Comparison of ENCODE assay signal across 8 cellular contexts in the genomic region with DNA sequence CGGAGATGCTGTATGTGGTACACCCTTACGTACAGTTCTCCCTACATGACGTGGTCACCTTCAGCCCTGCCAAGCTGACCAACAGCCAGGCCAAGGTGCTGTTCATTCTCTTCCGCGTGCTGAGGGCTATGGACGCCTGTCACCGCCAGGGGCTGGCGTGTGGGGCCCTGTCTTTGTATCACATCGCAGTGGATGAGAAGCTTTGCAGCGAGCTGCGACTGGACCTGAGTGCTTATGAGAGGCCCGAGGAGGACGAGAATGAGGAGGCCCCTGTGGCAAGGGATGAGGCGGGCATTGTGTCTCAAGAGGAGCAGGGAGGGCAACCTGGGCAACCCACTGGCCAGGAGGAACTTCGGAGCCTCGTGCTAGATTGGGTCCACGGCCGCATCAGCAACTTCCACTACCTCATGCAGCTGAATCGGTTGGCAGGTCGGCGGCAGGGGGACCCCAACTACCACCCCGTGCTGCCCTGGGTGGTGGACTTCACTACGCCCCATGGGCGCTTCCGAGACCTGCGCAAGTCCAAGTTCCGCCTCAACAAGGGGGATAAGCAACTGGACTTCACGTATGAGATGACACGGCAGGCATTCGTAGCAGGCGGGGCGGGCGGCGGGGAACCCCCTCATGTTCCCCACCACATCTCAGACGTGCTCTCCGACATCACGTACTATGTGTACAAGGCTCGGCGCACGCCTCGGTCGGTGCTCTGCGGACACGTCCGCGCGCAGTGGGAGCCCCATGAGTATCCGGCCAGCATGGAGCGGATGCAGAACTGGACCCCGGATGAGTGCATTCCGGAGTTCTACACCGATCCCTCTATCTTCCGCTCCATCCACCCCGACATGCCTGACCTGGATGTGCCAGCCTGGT. TPM values are rescaled to one million over a fixed set of nuclear protein-coding genes. Genes with fewer than 3 reads are reported as not detected.
DNase-seq lines count a peak whose midpoint lies in the region; ATAC-seq, FAIRE-seq and TF ChIP-seq lines count a peak whose summit lies in the region.

No MANE protein-coding gene starts in this region.

- H3K4me3 Mint-ChIP-seq in activated CD4-positive, alpha-beta T cell treated with anti-CD3 and anti-CD28 coated beads, Interleukin-2, amount 10 ng/mL, durations not matched to agents 24 days and 14 days = peak overlapping the region; percentile 82
- H3K4me3 Mint-ChIP-seq in activated T-helper 17 cell treated with anti-CD3 and anti-CD28 coated beads, Interleukin-2, amount 50 U/mL, for 72 hours = peak overlapping the region; percentile 68
- peak overlapping the region; percentile 81 to 85 for H3K4me3 Mint-ChIP-seq in stimulated activated naive B cell treated with anti-CD40 and anti-IgM and Interleukin-4, amounts not matched to agents 10 μg/mL and 1 μg/mL and 100 μg/mL, for 72 hours

- peaks cover 24% of the 10 kb centered on the region for H3K4me1 Mint-ChIP-seq in activated CD4-positive, alpha-beta T cell treated with anti-CD3 and anti-CD28 coated beads, Interleukin-2, amount 10 ng/mL, durations not matched to agents 24 days and 14 days
- peaks cover 13% of the 10 kb centered on the region for H3K4me1 Mint-ChIP-seq in activated T-helper 17 cell treated with anti-CD3 and anti-CD28 coated beads, Interleukin-2, amount 50 U/mL, for 72 hours
- H3K4me1 Mint-ChIP-seq in stimulated activated naive B cell treated with anti-CD40 and anti-IgM and Interleukin-4, amounts not matched to agents 10 μg/mL and 1 μg/mL and 100 μg/mL, for 72 hours = peaks cover 25 to 49% of the 10 kb centered on the region in 2 donors

- no peak overlapping the region for H3K9ac ChIP-seq in kidney (ENCODE audit: low read length in 2 of 2)

- H3K9me3 Mint-ChIP-seq in activated CD4-positive, alpha-beta T cell treated with anti-CD3 and anti-CD28 coated beads, Interleukin-2, amount 10 ng/mL, durations not matched to agents 24 days and 14 days = no peaks in the 10 kb centered on the region
- H3K9me3 Mint-ChIP-seq in activated T-helper 17 cell treated with anti-CD3 and anti-CD28 coated beads, Interleukin-2, amount 50 U/mL, for 72 hours = no peaks in the 10 kb centered on the region
- H3K9me3 Mint-ChIP-seq in stimulated activated naive B cell treated with anti-CD40 and anti-IgM and Interleukin-4, amounts not matched to agents 10 μg/mL and 1 μg/mL and 100 μg/mL, for 72 hours = no peaks in the 10 kb centered on the region

- H3K27ac ChIP-seq in kidney (ENCODE audit: low read depth in 2 of 2, low read length in 2 of 2) = no peak overlapping the region

- TF ChIP-seq CTCF in kidney (IDR thresholded peaks at IDR 0.05; ENCODE audit: borderline replicate concordance, extremely low read depth, insufficient read depth) = no peak

- intact Hi-C loops in activated CD4-positive, alpha-beta T cell treated with anti-CD3 and anti-CD28 coated beads, Interleukin-2, amount 10 ng/mL, durations not matched to agents 24 days and 14 days (cut with micrococcal nuclease) = no loop called here
- intact Hi-C loops in kidney (cut with DNase I) = loop anchor here (10.0 kb wide), 1 partner anchor 49 kb away; no protein-coding TSS in a partner anchor

- H3K4me3 ChIP-seq in kidney (ENCODE audit: low read length in 2 of 2) = peak overlapping the region; percentile 56 to 58

- H3K4me1 ChIP-seq in kidney (ENCODE audit: control insufficient read depth in 1 of 2, insufficient read depth in 1 of 2, low read depth in 1 of 2, low read length in 2 of 2) = peaks cover 0 to 29% of the 10 kb centered on the region in 2 donors

- no peak for ATAC-seq in activated T-helper 17 cell treated with anti-CD3 and anti-CD28 coated beads, Interleukin-2, amount 50 U/mL, for 72 hours (replicated peaks)
- no peak for ATAC-seq in stimulated activated naive B cell treated with anti-CD40 and anti-IgM and Interleukin-4, amounts not matched to agents 10 μg/mL and 1 μg/mL and 100 μg/mL, for 72 hours (replicated peaks)
- ATAC-seq in HG03045 (IDR thresholded peaks at IDR 0.05; ENCODE audit: unreplicated experiment) (no peak), GM21576 (IDR thresholded peaks at IDR 0.05; ENCODE audit: unreplicated experiment) (no peak)

- H3K9me3 ChIP-seq in kidney (ENCODE audit: control insufficient read depth in 1 of 2, low read length in 2 of 2) = no peaks in the 10 kb centered on the region

- H3K27ac Mint-ChIP-seq in activated CD4-positive, alpha-beta T cell treated with anti-CD3 and anti-CD28 coated beads, Interleukin-2, amount 10 ng/mL, durations not matched to agents 24 days and 14 days = peak overlapping the region; percentile 37
- H3K27ac Mint-ChIP-seq in activated T-helper 17 cell treated with anti-CD3 and anti-CD28 coated beads, Interleukin-2, amount 50 U/mL, for 72 hours = peak overlapping the region; percentile 74
- H3K27ac Mint-ChIP-seq in stimulated activated naive B cell treated with anti-CD40 and anti-IgM and Interleukin-4, amounts not matched to agents 10 μg/mL and 1 μg/mL and 100 μg/mL, for 72 hours = peak overlapping the region; percentile 84

- H3K27me3 Mint-ChIP-seq in activated CD4-positive, alpha-beta T cell treated with anti-CD3 and anti-CD28 coated beads, Interleukin-2, amount 10 ng/mL, durations not matched to agents 24 days and 14 days = no peaks in the 10 kb centered on the region
- H3K27me3 Mint-ChIP-seq in activated T-helper 17 cell treated with anti-CD3 and anti-CD28 coated beads, Interleukin-2, amount 50 U/mL, for 72 hours = no peaks in the 10 kb centered on the region
- H3K27me3 Mint-ChIP-seq in stimulated activated naive B cell treated with anti-CD40 and anti-IgM and Interleukin-4, amounts not matched to agents 10 μg/mL and 1 μg/mL and 100 μg/mL, for 72 hours = no peaks in the 10 kb centered on the region

- DNase-seq in activated CD4-positive, alpha-beta T cell treated with anti-CD3 and anti-CD28 coated beads, Interleukin-2, amount 10 ng/mL, durations not matched to agents 24 days and 14 days = no peak
- no peak for DNase-seq in activated CD4-positive, alpha-beta T cell treated with anti-CD3 and anti-CD28 coated beads, Interleukin-2, amount 50 U/mL, for 4 hours
- DNase-seq in kidney = peak; percentile 70
- no peak for DNase-seq in stimulated activated naive B cell treated with anti-CD40 and anti-IgM and Interleukin-4, amounts not matched to agents 10 μg/mL and 1 μg/mL and 100 μg/mL, for 72 hours
- DNase-seq in HCEC 1CT = no peak

- FAIRE-seq in kidney (lab: Jason Lieb, UNC) = no peak

- H3K36me3 ChIP-seq in kidney (ENCODE audit: control insufficient read depth in 1 of 2, insufficient read depth in 2 of 2, low read length in 2 of 2) = no peaks in the 10 kb centered on the region

- peaks cover 14% of the 10 kb centered on the region for H3K36me3 Mint-ChIP-seq in activated CD4-positive, alpha-beta T cell treated with anti-CD3 and anti-CD28 coated beads, Interleukin-2, amount 10 ng/mL, durations not matched to agents 24 days and 14 days (ENCODE audit: low read depth)
- H3K36me3 Mint-ChIP-seq in activated T-helper 17 cell treated with anti-CD3 and anti-CD28 coated beads, Interleukin-2, amount 50 U/mL, for 72 hours (ENCODE audit: low read depth) = peaks cover 22% of the 10 kb centered on the region
- H3K36me3 Mint-ChIP-seq in stimulated activated naive B cell treated with anti-CD40 and anti-IgM and Interleukin-4, amounts not matched to agents 10 μg/mL and 1 μg/mL and 100 μg/mL, for 72 hours = peaks cover 17 to 23% of the 10 kb centered on the region in 2 donors

RNA-seq across cellular contexts. Expression of a gene that starts 1.4 kb away (rescaled TPM):
- total RNA-seq in activated CD4-positive, alpha-beta T cell treated with anti-CD3 and anti-CD28 coated beads, Interleukin-2, amount 10 ng/mL, durations not matched to agents 24 days and 14 days = 17.6 and 18.3 TPM in 2 replicates
- 10 to 100 TPM; 13.2 to 20.2 TPM for total RNA-seq in activated T-helper 17 cell treated with anti-CD3 and anti-CD28 coated beads, Interleukin-2, amount 50 U/mL, for 72 hours
- total RNA-seq in kidney = 28.5 TPM
- polyA plus RNA-seq in kidney (ENCODE audit: insufficient read depth, low read depth, low replicate concordance) = 16.1 TPM

RNA-seq across cellular contexts. Expression of a gene that starts 15.7 kb away (rescaled TPM):
- 0.07 and 0.14 TPM in 2 replicates for total RNA-seq in activated CD4-positive, alpha-beta T cell treated with anti-CD3 and anti-CD28 coated beads, Interleukin-2, amount 10 ng/mL, durations not matched to agents 24 days and 14 days
- 1 to 10 TPM in 1 of 2 donors, under 1 TPM in 1; 0.26 to 1.1 TPM for total RNA-seq in activated T-helper 17 cell treated with anti-CD3 and anti-CD28 coated beads, Interleukin-2, amount 50 U/mL, for 72 hours
- 6.2 TPM for total RNA-seq in kidney
- polyA plus RNA-seq in kidney (ENCODE audit: insufficient read depth, low read depth, low replicate concordance) = 1.3 TPM

RNA-seq across cellular contexts. Expression of a gene that starts 16.8 kb away (rescaled TPM):
- total RNA-seq in activated CD4-positive, alpha-beta T cell treated with anti-CD3 and anti-CD28 coated beads, Interleukin-2, amount 10 ng/mL, durations not matched to agents 24 days and 14 days = 0.12 and 0.16 TPM in 2 replicates
- total RNA-seq in activated T-helper 17 cell treated with anti-CD3 and anti-CD28 coated beads, Interleukin-2, amount 50 U/mL, for 72 hours = under 1 TPM; 0.45 to 0.85 TPM
- 30.6 TPM for total RNA-seq in kidney
- 209 TPM for polyA plus RNA-seq in kidney (ENCODE audit: insufficient read depth, low read depth, low replicate concordance)

RNA-seq across cellular contexts. Expression of a gene that starts 36.0 kb away (rescaled TPM):
- not detected in 2 replicates for total RNA-seq in activated CD4-positive, alpha-beta T cell treated with anti-CD3 and anti-CD28 coated beads, Interleukin-2, amount 10 ng/mL, durations not matched to agents 24 days and 14 days
- total RNA-seq in activated T-helper 17 cell treated with anti-CD3 and anti-CD28 coated beads, Interleukin-2, amount 50 U/mL, for 72 hours = not detected
- total RNA-seq in kidney = 121 TPM
- polyA plus RNA-seq in kidney (ENCODE audit: insufficient read depth, low read depth, low replicate concordance) = 36.2 TPM

RNA-seq across cellular contexts. Expression of a gene that starts 41.2 kb away (rescaled TPM):
- 432 and 442 TPM in 2 replicates for total RNA-seq in activated CD4-positive, alpha-beta T cell treated with anti-CD3 and anti-CD28 coated beads, Interleukin-2, amount 10 ng/mL, durations not matched to agents 24 days and 14 days
- 100 to 1,000 TPM; 353 to 426 TPM for total RNA-seq in activated T-helper 17 cell treated with anti-CD3 and anti-CD28 coated beads, Interleukin-2, amount 50 U/mL, for 72 hours
- total RNA-seq in kidney = 236 TPM
- 181 TPM for polyA plus RNA-seq in kidney (ENCODE audit: insufficient read depth, low read depth, low replicate concordance)

Comparison
In these comparisons a context has a peak if more than half of its experiments do, and no peak if none do; other contexts are left out.
1. RNA of a gene that starts 16.8 kb away (total RNA-seq): 30.6 TPM in kidney (single experiment); 0.45 to 0.85 TPM in activated T-helper 17 cell treated with anti-CD3 and anti-CD28 coated beads, Interleukin-2, amount 50 U/mL, for 72 hours and 0.12 to 0.16 TPM in activated CD4-positive, alpha-beta T cell treated with anti-CD3 and anti-CD28 coated beads, Interleukin-2, amount 10 ng/mL, durations not matched to agents 24 days and 14 days; every median in the first group is over 10 times any median in the second.
2. Peak in every context shown above with its lines, with median percentiles within 50 percentile points of each other: H3K27ac Mint-ChIP-seq and H3K4me3 Mint-ChIP-seq.